8 cellular contexts compared by ENCODE assay signal in the genomic region with DNA sequence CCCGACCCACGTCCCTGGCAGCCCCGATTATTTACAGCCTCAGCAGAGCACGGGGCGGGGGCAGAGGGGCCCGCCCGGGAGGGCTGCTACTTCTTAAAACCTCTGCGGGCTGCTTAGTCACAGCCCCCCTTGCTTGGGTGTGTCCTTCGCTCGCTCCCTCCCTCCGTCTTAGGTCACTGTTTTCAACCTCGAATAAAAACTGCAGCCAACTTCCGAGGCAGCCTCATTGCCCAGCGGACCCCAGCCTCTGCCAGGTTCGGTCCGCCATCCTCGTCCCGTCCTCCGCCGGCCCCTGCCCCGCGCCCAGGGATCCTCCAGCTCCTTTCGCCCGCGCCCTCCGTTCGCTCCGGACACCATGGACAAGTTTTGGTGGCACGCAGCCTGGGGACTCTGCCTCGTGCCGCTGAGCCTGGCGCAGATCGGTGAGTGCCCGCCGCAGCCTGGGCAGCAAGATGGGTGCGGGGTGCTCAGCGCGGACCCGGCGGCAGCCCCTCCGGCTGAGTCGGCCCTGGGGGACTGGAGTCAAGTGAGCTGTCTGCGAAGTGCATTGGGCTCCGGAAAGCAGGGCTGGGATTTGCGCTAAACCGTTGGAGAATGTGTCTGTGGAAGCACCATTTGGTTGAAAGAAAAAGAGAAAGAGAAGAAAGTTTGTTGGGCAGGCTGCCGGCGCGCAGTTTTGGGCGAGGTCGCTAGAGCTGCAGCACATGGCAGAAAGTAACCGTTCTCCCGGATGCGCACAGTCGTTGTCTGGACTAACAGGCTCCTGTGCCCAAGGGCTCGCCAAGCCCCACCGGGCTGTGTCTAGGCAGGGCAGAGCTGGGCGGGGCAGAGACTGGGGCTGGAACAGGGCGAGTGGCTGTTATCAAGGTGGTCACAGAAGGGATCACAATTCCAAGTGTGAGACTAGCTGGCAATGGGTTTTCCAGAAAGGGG. TPM values are rescaled to one million over a fixed set of nuclear protein-coding genes. Genes with fewer than 3 reads are reported as not detected.
A peak's percentile ranks its signal among the peaks of the same experiment; 100 is the strongest.
DNase-seq lines count a peak whose midpoint lies in the region; ATAC-seq and TF ChIP-seq lines count a peak whose summit lies in the region.

CD44 (plus strand) TSS at position 223 of the 933 bp plus-strand sequence; CDS start at position 356, 133 bp downstream.

- peak in 1 of 2 donors; percentile 59 for TF ChIP-seq POLR2A in thyroid gland (IDR thresholded peaks at IDR 0.05)

- peak; percentile 38 for ATAC-seq in HG02970 (IDR thresholded peaks at IDR 0.05; ENCODE audit: low FRiP score, unreplicated experiment)
- ATAC-seq in foreskin keratinocyte, result peak; percentile 73
- ATAC-seq in omental fat pad (ENCODE audit: low FRiP score), result peak; percentile 80

- POLR2A ChIA-PET in RWPE1 (lab: Yijun Ruan, JAX; ENCODE audit: low non-redundant PET), result interaction anchor here (0.7 to 1.0 kb wide), 3 partner anchors 26 to 140 kb away, joined by 3 read pairs; no protein-coding TSS in a partner anchor

- TF ChIP-seq CTCF in RWPE1 (conservative IDR thresholded peaks at IDR 0.05; ENCODE audit: low read depth) (no peak), foreskin keratinocyte (conservative IDR thresholded peaks at IDR 0.05) (no peak), omental fat pad (IDR thresholded peaks at IDR 0.05) (no peak), thyroid gland (IDR thresholded peaks at IDR 0.05) (no peak)

- H3K4me1 ChIP-seq in foreskin keratinocyte, result peaks cover 18% of the 10 kb centered on the region
- peaks cover 31 to 49% of the 10 kb centered on the region in 2 donors for H3K4me1 ChIP-seq in thyroid gland

- intact Hi-C loops in thyroid gland (cut with DNase I), result loop anchor here (10.0 kb wide), 1 partner anchor 96 kb away; no protein-coding TSS in a partner anchor

- H3K27me3 ChIP-seq in foreskin keratinocyte (no peaks in the 10 kb centered on the region), thyroid gland (no peaks in the 10 kb centered on the region)

- peak within 1 kb of the TSS; percentile 96 for H3K27ac ChIP-seq in RWPE1
- peak within 1 kb of the TSS; percentile 92 for H3K27ac ChIP-seq in foreskin keratinocyte
- peak within 1 kb of the TSS; percentile 86 to 89 (median 87) for H3K27ac ChIP-seq in thyroid gland

- H3K4me3 ChIP-seq in thyroid gland (replicated peaks in 1 of 3), result peak within 1 kb of the TSS; percentile 50 to 82 (median 71)

- 1% methylated on average over 49 to 56 of the region's 59 CpGs for WGBS in thyroid gland, 2 donors

- CTCF ChIA-PET in RWPE1 (lab: Yijun Ruan, JAX), result interaction anchor here (0.5 to 0.9 kb wide), 5 partner anchors 33 to 273 kb away, joined by 3 to 5 read pairs (median 3); no protein-coding TSS in a partner anchor

- DNase-seq in DMS 273 (lab: John Stamatoyannopoulos, UW; ENCODE audit: unreplicated experiment) (peak; percentile 65), DMS 273 treated with DMSO at 0.1 percent for 48 hours (lab: John Stamatoyannopoulos, UW) (no peak), RWPE1 (ENCODE audit: low spot score) (peak; percentile 93), foreskin keratinocyte (peak in 1 of 2 donors; percentile 78), omental fat pad (ENCODE audit: low spot score) (peak; percentile 48), thyroid gland (peak; percentile 85 to 86)
- DNase-seq in activated effector memory CD4-positive, alpha-beta T cell treated with anti-CD3 and anti-CD28 coated beads, Interleukin-2, amount 50 U/mL, for 16 hours, result peak; percentile 93

- no peaks in the 10 kb centered on the region for H3K36me3 ChIP-seq in thyroid gland

- H3K9me3 ChIP-seq in thyroid gland, result no peaks in the 10 kb centered on the region

RNA-seq across cellular contexts. Expression of gene CD44, which starts in this region (rescaled TPM):
- total RNA-seq in foreskin keratinocyte (1,058 and 1,283 TPM in 2 replicates), omental fat pad (100 to 1,000 TPM in 3 of 4 donors, 10 to 100 TPM in 1; 92.7 to 627 (median 158) TPM), thyroid gland (100 to 1,000 TPM; 164 to 302 (median 189) TPM)
- polyA plus RNA-seq in foreskin keratinocyte, result 489 and 531 TPM in 2 replicates
